In genomic region chr22:41948142-41948541, GRCh38 we compare ENCODE assay signal across 1 cellular context.
TF ChIP-seq lines count a peak whose summit lies in the region.

No MANE protein-coding gene starts in this region.

TF ChIP-seq in HepG2, 621 proteins besides CTCF, POLR2A, EP300 and RAD21:
- TF ChIP-seq BCLAF1 (IDR thresholded peaks at IDR 0.05) (no peak), ISX (CRISPR knock-in tag; conservative IDR thresholded peaks at IDR 0.05) (no peak), ZNF3 (CRISPR knock-in tag; IDR thresholded peaks at IDR 0.05) (no peak), ZNF746 (CRISPR knock-in tag; IDR thresholded peaks at IDR 0.05) (no peak)
